18 cellular contexts compared by ENCODE assay signal in the genomic region with DNA sequence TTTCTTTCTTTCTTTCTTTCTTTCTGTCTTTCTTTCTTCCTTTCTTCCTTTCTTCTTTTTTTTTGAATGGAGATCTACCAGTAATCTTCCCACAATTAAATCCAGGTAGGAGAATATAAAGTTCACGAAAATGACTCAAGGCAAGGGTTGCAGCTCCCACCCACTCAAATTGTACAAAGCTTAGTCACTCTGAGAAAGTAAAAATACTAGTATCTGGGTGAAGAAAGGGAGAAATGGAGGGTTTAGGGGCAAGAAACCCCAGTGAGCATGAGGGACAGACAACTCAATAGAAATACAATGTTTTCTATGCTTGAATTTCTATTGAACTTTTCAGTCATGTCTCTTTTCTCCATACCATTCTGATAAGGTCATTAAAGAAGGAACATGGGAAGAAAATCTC.
A peak's percentile ranks its signal among the peaks of the same experiment; 100 is the strongest.
DNase-seq lines count a peak whose midpoint lies in the region; ATAC-seq lines count a peak whose summit lies in the region.
"Had no signal": no experiment of that assay in that cellular context is flagged by ENCODE, and none has a peak within 500 bp of the region (broad histone marks: within the 10 kb centered on the region; RNA-seq: fewer than 3 reads in every experiment).

No MANE protein-coding gene starts in this region.

- peak overlapping the region; percentile 36 for H3K4me3 Mint-ChIP-seq in activated CD4-positive, alpha-beta T cell treated with anti-CD3 and anti-CD28 coated beads, Interleukin-2, amount 10 ng/mL, durations not matched to agents 24 days and 14 days
- peak overlapping the region; percentile 65 for H3K4me3 Mint-ChIP-seq in activated naive CD4-positive, alpha-beta T cell treated with anti-CD3 and anti-CD28 coated beads, Interleukin-2, amount 50 U/mL, for 24 hours
- peak overlapping the region; percentile 31 for H3K4me3 Mint-ChIP-seq in activated T-helper 1 cell treated with anti-CD3 and anti-CD28 coated beads, Interleukin-12 subunit alpha, Interleukin-12 subunit beta, Interleukin-2, Interleukin-4 antibody, amounts not matched to agents 30 ng/mL and 10 ng/mL and 1 ng/mL, durations not matched to agents 14 hours and 24 hours and 36 hours
- H3K4me3 Mint-ChIP-seq in central memory CD8-positive, alpha-beta T cell: no peak overlapping the region
- H3K4me3 Mint-ChIP-seq: H9 had no signal

- H3K4me1 Mint-ChIP-seq in activated CD4-positive, alpha-beta T cell treated with anti-CD3 and anti-CD28 coated beads, Interleukin-2, amount 10 ng/mL, durations not matched to agents 24 days and 14 days: peaks cover 34% of the 10 kb centered on the region
- peaks cover 29% of the 10 kb centered on the region for H3K4me1 Mint-ChIP-seq in activated naive CD4-positive, alpha-beta T cell treated with anti-CD3 and anti-CD28 coated beads, Interleukin-2, amount 50 U/mL, for 24 hours
- H3K4me1 Mint-ChIP-seq in activated T-helper 1 cell treated with anti-CD3 and anti-CD28 coated beads, Interleukin-12 subunit alpha, Interleukin-12 subunit beta, Interleukin-2, Interleukin-4 antibody, amounts not matched to agents 30 ng/mL and 10 ng/mL and 1 ng/mL, durations not matched to agents 14 hours and 24 hours and 36 hours (ENCODE audit: low read depth): peaks cover 43% of the 10 kb centered on the region
- no peaks in the 10 kb centered on the region for H3K4me1 Mint-ChIP-seq in central memory CD8-positive, alpha-beta T cell

- H3K27me3 Mint-ChIP-seq in activated CD4-positive, alpha-beta T cell treated with anti-CD3 and anti-CD28 coated beads, Interleukin-2, amount 10 ng/mL, durations not matched to agents 24 days and 14 days: no peaks in the 10 kb centered on the region
- H3K27me3 Mint-ChIP-seq in activated naive CD4-positive, alpha-beta T cell treated with anti-CD3 and anti-CD28 coated beads, Interleukin-2, amount 50 U/mL, for 24 hours: no peaks in the 10 kb centered on the region
- H3K27me3 Mint-ChIP-seq in activated T-helper 1 cell treated with anti-CD3 and anti-CD28 coated beads, Interleukin-12 subunit alpha, Interleukin-12 subunit beta, Interleukin-2, Interleukin-4 antibody, amounts not matched to agents 30 ng/mL and 10 ng/mL and 1 ng/mL, durations not matched to agents 14 hours and 24 hours and 36 hours (ENCODE audit: insufficient read depth): peaks cover under 1% of the 10 kb centered on the region
- no peaks in the 10 kb centered on the region for H3K27me3 Mint-ChIP-seq in central memory CD8-positive, alpha-beta T cell

- ATAC-seq in central memory CD8-positive, alpha-beta T cell (replicated peaks; ENCODE audit: extremely low read depth, poor library complexity, severe bottlenecking): no peak
- ATAC-seq in HG03135 (IDR thresholded peaks at IDR 0.05; ENCODE audit: unreplicated experiment): no peak

- peak overlapping the region; percentile 77 for H3K27ac Mint-ChIP-seq in activated CD4-positive, alpha-beta T cell treated with anti-CD3 and anti-CD28 coated beads, Interleukin-2, amount 10 ng/mL, durations not matched to agents 24 days and 14 days
- peak overlapping the region; percentile 98 for H3K27ac Mint-ChIP-seq in activated naive CD4-positive, alpha-beta T cell treated with anti-CD3 and anti-CD28 coated beads, Interleukin-2, amount 50 U/mL, for 24 hours
- peak overlapping the region; percentile 77 for H3K27ac Mint-ChIP-seq in activated T-helper 1 cell treated with anti-CD3 and anti-CD28 coated beads, Interleukin-12 subunit alpha, Interleukin-12 subunit beta, Interleukin-2, Interleukin-4 antibody, amounts not matched to agents 30 ng/mL and 10 ng/mL and 1 ng/mL, durations not matched to agents 14 hours and 24 hours and 36 hours
- peak overlapping the region; percentile 83 for H3K27ac Mint-ChIP-seq in central memory CD8-positive, alpha-beta T cell (ENCODE audit: low read depth)
- H3K27ac Mint-ChIP-seq: H9 had no signal

- H3K36me3 Mint-ChIP-seq in activated CD4-positive, alpha-beta T cell treated with anti-CD3 and anti-CD28 coated beads, Interleukin-2, amount 10 ng/mL, durations not matched to agents 24 days and 14 days (ENCODE audit: low read depth): peaks cover 2% of the 10 kb centered on the region
- no peaks in the 10 kb centered on the region for H3K36me3 Mint-ChIP-seq in activated naive CD4-positive, alpha-beta T cell treated with anti-CD3 and anti-CD28 coated beads, Interleukin-2, amount 50 U/mL, for 24 hours
- peaks cover 8% of the 10 kb centered on the region for H3K36me3 Mint-ChIP-seq in activated T-helper 1 cell treated with anti-CD3 and anti-CD28 coated beads, Interleukin-12 subunit alpha, Interleukin-12 subunit beta, Interleukin-2, Interleukin-4 antibody, amounts not matched to agents 30 ng/mL and 10 ng/mL and 1 ng/mL, durations not matched to agents 14 hours and 24 hours and 36 hours (ENCODE audit: low read depth)
- no peaks in the 10 kb centered on the region for H3K36me3 Mint-ChIP-seq in central memory CD8-positive, alpha-beta T cell (ENCODE audit: insufficient read depth)

- peaks cover 13% of the 10 kb centered on the region for H3K9me3 Mint-ChIP-seq in activated CD4-positive, alpha-beta T cell treated with anti-CD3 and anti-CD28 coated beads, Interleukin-2, amount 10 ng/mL, durations not matched to agents 24 days and 14 days
- H3K9me3 Mint-ChIP-seq in activated naive CD4-positive, alpha-beta T cell treated with anti-CD3 and anti-CD28 coated beads, Interleukin-2, amount 50 U/mL, for 24 hours: peaks cover 5% of the 10 kb centered on the region
- H3K9me3 Mint-ChIP-seq in activated T-helper 1 cell treated with anti-CD3 and anti-CD28 coated beads, Interleukin-12 subunit alpha, Interleukin-12 subunit beta, Interleukin-2, Interleukin-4 antibody, amounts not matched to agents 30 ng/mL and 10 ng/mL and 1 ng/mL, durations not matched to agents 14 hours and 24 hours and 36 hours: peaks cover 6% of the 10 kb centered on the region
- no peaks in the 10 kb centered on the region for H3K9me3 Mint-ChIP-seq in central memory CD8-positive, alpha-beta T cell
- H3K9me3 Mint-ChIP-seq: H9 had no signal

- no peak for DNase-seq in activated CD4-positive, alpha-beta T cell treated with anti-CD3 and anti-CD28 coated beads, Interleukin-2, amount 10 ng/mL, durations not matched to agents 24 days and 14 days
- DNase-seq in activated CD4-positive, alpha-beta T cell treated with anti-CD3 and anti-CD28 coated beads for 48 hours: no peak
- no peak for DNase-seq in activated naive CD4-positive, alpha-beta T cell treated with anti-CD3 and anti-CD28 coated beads, Interleukin-2, amount 50 U/mL, for 16 hours
- DNase-seq in activated T-helper 1 cell treated with anti-CD3 and anti-CD28 coated beads, Interleukin-12 subunit alpha, Interleukin-12 subunit beta, Interleukin-2, Interleukin-4 antibody, amounts not matched to agents 30 ng/mL and 10 ng/mL and 1 ng/mL, durations not matched to agents 14 hours and 24 hours and 36 hours (ENCODE audit: low spot score): no peak
- no peak for DNase-seq in central memory CD8-positive, alpha-beta T cell (ENCODE audit: low spot score in 2 of 2)
- DNase-seq in stimulated activated CD8-positive, alpha-beta memory T cell treated with anti-CD3 and anti-CD28 coated beads, Interleukin-4, amount 100 ng/mL, for 48 hours: no peak
- DNase-seq: GM23248, H9, Kasumi-1, MG63, NCI-H1417, NCI-H1694 treated with DMSO at 0.1 percent for 48 hours, NCI-H2081 treated with DMSO at 0.1 percent for 48 hours, NCI-H446, NCI-H526, OCI-M1 had no signal

- intact Hi-C loops in activated CD4-positive, alpha-beta T cell treated with anti-CD3 and anti-CD28 coated beads, Interleukin-2, amount 10 ng/mL, durations not matched to agents 24 days and 14 days (cut with micrococcal nuclease): loop anchor here (10.0 kb wide), 1 partner anchor 830 kb away; no protein-coding TSS in a partner anchor
- intact Hi-C loops in activated T-helper 1 cell treated with anti-CD3 and anti-CD28 coated beads, Interleukin-12 subunit alpha, Interleukin-12 subunit beta, Interleukin-2, Interleukin-4 antibody, amounts not matched to agents 30 ng/mL and 10 ng/mL and 1 ng/mL, durations not matched to agents 14 hours and 24 hours and 36 hours (cut with micrococcal nuclease): loop anchor here (1.0 kb wide), 1 partner anchor 118 kb away; no protein-coding TSS in a partner anchor
